ENCODE assay signal across 12 cellular contexts in the genomic region with DNA sequence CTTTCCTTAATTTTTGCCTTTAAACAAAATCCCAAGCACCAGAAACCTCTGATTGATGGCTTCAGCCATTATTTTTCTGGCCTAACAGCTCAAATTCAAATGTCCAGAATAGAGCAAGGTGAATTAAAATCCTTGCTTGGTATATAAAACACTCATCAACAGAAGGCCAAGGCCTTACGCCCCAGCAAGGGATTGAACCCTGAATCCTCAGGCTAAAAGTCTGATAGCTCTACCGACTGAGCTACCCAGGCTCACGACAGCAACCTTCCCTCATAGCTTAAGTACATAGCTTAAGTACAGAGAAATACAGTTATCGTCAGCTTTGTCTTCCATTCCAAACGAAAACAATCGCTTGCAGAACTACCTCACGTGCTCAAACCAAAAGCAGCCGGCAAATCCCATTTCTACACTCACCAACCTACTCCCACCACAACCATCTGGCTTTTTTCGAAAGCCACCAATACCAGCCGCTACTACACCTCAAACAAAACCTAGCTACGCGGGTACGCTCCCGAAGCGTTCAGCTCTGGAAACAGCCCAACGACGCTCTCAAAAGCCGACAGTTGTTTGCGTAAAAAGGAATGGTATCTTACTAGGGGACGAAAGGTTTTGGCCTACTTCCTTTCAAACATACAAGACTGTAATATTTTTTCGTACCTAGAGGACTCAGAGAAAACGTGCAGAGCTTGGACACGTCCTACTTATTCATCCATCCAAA.
A peak's percentile ranks its signal among the peaks of the same experiment; 100 is the strongest.
DNase-seq lines count a peak whose midpoint lies in the region; ATAC-seq and TF ChIP-seq lines count a peak whose summit lies in the region.
"Had no signal": no experiment of that assay in that cellular context is flagged by ENCODE, and none has a peak within 500 bp of the region (broad histone marks: within the 10 kb centered on the region; RNA-seq: fewer than 3 reads in every experiment).

No MANE protein-coding gene starts in this region.

- H3K23ac ChIP-seq in IMR-90 (ENCODE audit: low read depth, low read length) = no peak overlapping the region
- no peak overlapping the region for H3K23ac ChIP-seq in mesendoderm (ENCODE audit: low read length)

- no peaks in the 10 kb centered on the region for H3K79me2 ChIP-seq in mesendoderm (ENCODE audit: control insufficient read depth, insufficient read depth, low read length)

- no peaks in the 10 kb centered on the region for H4K20me1 ChIP-seq in IMR-90 (ENCODE audit: insufficient read depth, low read length)

- no peaks in the 10 kb centered on the region for H3K79me1 ChIP-seq in IMR-90 (ENCODE audit: low read depth in 1 of 2, low read length in 2 of 2)
- no peaks in the 10 kb centered on the region for H3K79me1 ChIP-seq in mesendoderm (ENCODE audit: low read length)

- WGBS in IMR-90 (ENCODE audit: extremely low coverage in 2 of 2, insufficient read length in 1 of 2), 2 experiments = 21% methylated on average over 9 of the region's 23 CpGs; no CpG with 5 or more reads in 1 of the 2 experiments
- no CpG with 5 or more reads among the region's 23 CpGs for WGBS in mesendoderm (ENCODE audit: extremely low coverage, insufficient coverage, low lambda C conversion rate)

- dilution Hi-C loops in IMR-90 (cut with HindIII; ENCODE audit: low sequenced_read_pairs, unreplicated experiment) = no loop called here

- H3K56ac ChIP-seq in IMR-90 (ENCODE audit: extremely low read depth, insufficient read depth, low read length) (no peak overlapping the region), mesendoderm (ENCODE audit: low read length) (peak overlapping the region; percentile 66)

- H3K4me2 ChIP-seq in IMR-90 (ENCODE audit: low read depth, low read length) (no peak overlapping the region), mesendoderm (ENCODE audit: low read length) (peak overlapping the region; percentile 55)

- no peak overlapping the region for H3K9ac ChIP-seq in IMR-90 (ENCODE audit: low read depth, low read length)
- peak overlapping the region; percentile 63 for H3K9ac ChIP-seq in mesendoderm (ENCODE audit: low read length)

- H2AFZ ChIP-seq in IMR-90 (replicated peaks; ENCODE audit: low read length, poor library complexity) = no peak overlapping the region

- H4K5ac ChIP-seq in IMR-90 (ENCODE audit: low read depth, low read length) (no peak overlapping the region), mesendoderm (ENCODE audit: low read length) (no peak overlapping the region)

- H3K9me1 ChIP-seq in IMR-90 (ENCODE audit: insufficient read depth, low read length) = no peaks in the 10 kb centered on the region

- H3K27me3 ChIP-seq in IMR-90 (ENCODE audit: control insufficient read depth, insufficient read depth, low read length) = peaks cover 28% of the 10 kb centered on the region
- no peaks in the 10 kb centered on the region for H3K27me3 ChIP-seq in mesendoderm (ENCODE audit: insufficient read depth, low read length, poor library complexity)
- H3K27me3 ChIP-seq: MG63 had no signal

- H3K14ac ChIP-seq in IMR-90 (replicated peaks; ENCODE audit: low read depth, low read length) = no peak overlapping the region

- H3K27ac ChIP-seq in C4-2B = peak overlapping the region; percentile 30; the same call in 1 of the 2 replicates
- no peak overlapping the region for H3K27ac ChIP-seq in IMR-90 (ENCODE audit: insufficient read depth, low read length)
- no peak overlapping the region for H3K27ac ChIP-seq in mesendoderm (ENCODE audit: low read depth, low read length)

- H4K91ac ChIP-seq in IMR-90 (ENCODE audit: insufficient read depth, low read depth, low read length) = no peak overlapping the region

- H3K4ac ChIP-seq in IMR-90 (ENCODE audit: low read depth, low read length) = no peak overlapping the region
- no peak overlapping the region for H3K4ac ChIP-seq in mesendoderm (ENCODE audit: low read depth, low read length)

- TF ChIP-seq RAD21 in IMR-90 (IDR thresholded peaks at IDR 0.05; ENCODE audit: low read length) = no peak

- intact Hi-C loops in IMR-90 (cut with micrococcal nuclease) = no loop called here

- POLR2A ChIA-PET in IMR-90 (lab: Charles Lee; ENCODE audit: unreplicated experiment) = no interaction called here

- no peak overlapping the region for H2AK9ac ChIP-seq in IMR-90 (replicated peaks; ENCODE audit: low read depth, low read length, poor library complexity)

- H3K36me3 ChIP-seq in IMR-90 (ENCODE audit: control insufficient read depth, insufficient read depth, low read length) (no peaks in the 10 kb centered on the region), mesendoderm (ENCODE audit: control insufficient read depth, insufficient read depth, low read length) (no peaks in the 10 kb centered on the region)
- H3K36me3 ChIP-seq: MG63 had no signal

- BruUV-seq in IMR-90 (replicated peaks; lab: Mats Ljungman, UMichigan) = no TSS peak

- in situ Hi-C loops in IMR-90 (cut with MboI; ENCODE audit: low sequenced_read_pairs) = no loop called here

- H4K8ac ChIP-seq in IMR-90 (ENCODE audit: low read depth in 2 of 2, low read length in 2 of 2) = no peak overlapping the region
- no peak overlapping the region for H4K8ac ChIP-seq in mesendoderm (ENCODE audit: low read depth, low read length)

- CTCF ChIA-PET in IMR-90 (lab: Yijun Ruan, JAX) = interaction anchor here (1.1 kb wide), 1 partner anchor 323 kb away, joined by 3 read pairs; no protein-coding TSS in a partner anchor

- peak; percentile 37; the same call in 1 of the 2 replicates for ATAC-seq in IMR-90 (ENCODE audit: low read depth)
- ATAC-seq in omental fat pad (ENCODE audit: low FRiP score) = no peak

- no peak for TF ChIP-seq CTCF in C4-2B (conservative IDR thresholded peaks at IDR 0.05)
- TF ChIP-seq CTCF in IMR-90 (conservative IDR thresholded peaks at IDR 0.05; ENCODE audit: low read depth, low read length) = no peak
- TF ChIP-seq CTCF in epithelial cell of esophagus (IDR thresholded peaks at IDR 0.05; ENCODE audit: insufficient read depth, low read depth, low read length, missing control alignments) = no peak
- TF ChIP-seq CTCF in omental fat pad (IDR thresholded peaks at IDR 0.05) = no peak

- H3K18ac ChIP-seq in IMR-90 (ENCODE audit: low read depth, low read length) (no peak overlapping the region), mesendoderm (ENCODE audit: low read length) (no peak overlapping the region)

- DNase-seq in IMR-90 (peak; percentile 4), epithelial cell of esophagus (ENCODE audit: low read depth) (peak; percentile 22), mesendoderm (peak; percentile 90), omental fat pad (ENCODE audit: low spot score) (no peak), LoVo (ENCODE audit: low spot score) (no peak), NCI-H1048 (lab: John Stamatoyannopoulos, UW) (no peak), NOMO-1 treated with dmso at 0.1 percent for 144 hours (lab: John Stamatoyannopoulos, UW; ENCODE audit: unreplicated experiment) (no peak)
- DNase-seq: MG63, Right ventricle myocardium superior, substantia nigra had no signal

- H3K9me3 ChIP-seq in IMR-90 (ENCODE audit: control insufficient read depth, insufficient read depth, low read length) = no peaks in the 10 kb centered on the region
- H3K9me3 ChIP-seq: MG63 had no signal

- no peak for TF ChIP-seq POLR2A in IMR-90 (IDR thresholded peaks at IDR 0.05; ENCODE audit: low read depth, low read length)

- H2AK5ac ChIP-seq in IMR-90 (ENCODE audit: low read depth, low read length) (no peak overlapping the region), mesendoderm (ENCODE audit: low read length) (no peak overlapping the region)

- H2BK5ac ChIP-seq in IMR-90 (ENCODE audit: low read depth, low read length, poor library complexity, severe bottlenecking) (no peak overlapping the region), mesendoderm (ENCODE audit: low read length) (no peak overlapping the region)

- no peak overlapping the region for H3K4me3 ChIP-seq in IMR-90 (ENCODE audit: insufficient read depth, low read depth, low read length)
- no peak overlapping the region for H3K4me3 ChIP-seq in epithelial cell of esophagus (ENCODE audit: low read length)
- peak overlapping the region; percentile 9 for H3K4me3 ChIP-seq in mesendoderm (ENCODE audit: low read length)
- H3K4me3 ChIP-seq: lung, MG63 had no signal

- H3K4me1 ChIP-seq in IMR-90 (ENCODE audit: control insufficient read depth, insufficient read depth, low read length) = no peaks in the 10 kb centered on the region
- H3K4me1 ChIP-seq in mesendoderm (ENCODE audit: control insufficient read depth, low read depth, low read length) = peaks cover 3% of the 10 kb centered on the region

- H2BK15ac ChIP-seq in IMR-90 (ENCODE audit: low read depth, low read length) (no peak overlapping the region), mesendoderm (replicated peaks; ENCODE audit: low read depth) (no peak overlapping the region)

- H2BK120ac ChIP-seq in IMR-90 (ENCODE audit: low read depth, low read length) (no peak overlapping the region), mesendoderm (ENCODE audit: low read depth, low read length) (no peak overlapping the region)

- H2BK20ac ChIP-seq in IMR-90 (ENCODE audit: low read depth, low read length) = no peak overlapping the region

TF ChIP-seq in IMR-90, 13 proteins besides CTCF, POLR2A, EP300 and RAD21 (continues in another document):
- TF ChIP-seq, protein P1, sequence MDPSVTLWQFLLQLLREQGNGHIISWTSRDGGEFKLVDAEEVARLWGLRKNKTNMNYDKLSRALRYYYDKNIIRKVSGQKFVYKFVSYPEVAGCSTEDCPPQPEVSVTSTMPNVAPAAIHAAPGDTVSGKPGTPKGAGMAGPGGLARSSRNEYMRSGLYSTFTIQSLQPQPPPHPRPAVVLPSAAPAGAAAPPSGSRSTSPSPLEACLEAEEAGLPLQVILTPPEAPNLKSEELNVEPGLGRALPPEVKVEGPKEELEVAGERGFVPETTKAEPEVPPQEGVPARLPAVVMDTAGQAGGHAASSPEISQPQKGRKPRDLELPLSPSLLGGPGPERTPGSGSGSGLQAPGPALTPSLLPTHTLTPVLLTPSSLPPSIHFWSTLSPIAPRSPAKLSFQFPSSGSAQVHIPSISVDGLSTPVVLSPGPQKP (IDR thresholded peaks at IDR 0.05; ENCODE audit: borderline replicate concordance, low read depth, low read length) = no peak
- no peak for TF ChIP-seq RCOR1 (IDR thresholded peaks at IDR 0.05; ENCODE audit: insufficient replicate concordance, low read length)
- no peak for TF ChIP-seq CEBPB (IDR thresholded peaks at IDR 0.05; ENCODE audit: low read depth, low read length)
- TF ChIP-seq FOS (IDR thresholded peaks at IDR 0.05; ENCODE audit: low read depth, low read length) = no peak
- no peak for TF ChIP-seq SMC3 (IDR thresholded peaks at IDR 0.05; ENCODE audit: low read depth, low read length)
- TF ChIP-seq MAZ (IDR thresholded peaks at IDR 0.05; ENCODE audit: borderline replicate concordance, low read depth, low read length) = no peak
- TF ChIP-seq BHLHE40 (IDR thresholded peaks at IDR 0.05; ENCODE audit: low read depth, low read length) = no peak
- TF ChIP-seq, protein P2, sequence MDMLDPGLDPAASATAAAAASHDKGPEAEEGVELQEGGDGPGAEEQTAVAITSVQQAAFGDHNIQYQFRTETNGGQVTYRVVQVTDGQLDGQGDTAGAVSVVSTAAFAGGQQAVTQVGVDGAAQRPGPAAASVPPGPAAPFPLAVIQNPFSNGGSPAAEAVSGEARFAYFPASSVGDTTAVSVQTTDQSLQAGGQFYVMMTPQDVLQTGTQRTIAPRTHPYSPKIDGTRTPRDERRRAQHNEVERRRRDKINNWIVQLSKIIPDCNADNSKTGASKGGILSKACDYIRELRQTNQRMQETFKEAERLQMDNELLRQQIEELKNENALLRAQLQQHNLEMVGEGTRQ (IDR thresholded peaks at IDR 0.05; ENCODE audit: low read depth, low read length) = no peak

Comparison
In these comparisons a context has a peak if more than half of its experiments do, and no peak if none do; other contexts are left out.
1. DNase-seq: peak in IMR-90 (single experiment), epithelial cell of esophagus (single experiment) and mesendoderm (single experiment); none in omental fat pad (single experiment), LoVo (single experiment), NCI-H1048 (single experiment) and NOMO-1 treated with dmso at 0.1 percent for 144 hours (single experiment).